9 cellular contexts compared by ENCODE assay signal in the genomic region with DNA sequence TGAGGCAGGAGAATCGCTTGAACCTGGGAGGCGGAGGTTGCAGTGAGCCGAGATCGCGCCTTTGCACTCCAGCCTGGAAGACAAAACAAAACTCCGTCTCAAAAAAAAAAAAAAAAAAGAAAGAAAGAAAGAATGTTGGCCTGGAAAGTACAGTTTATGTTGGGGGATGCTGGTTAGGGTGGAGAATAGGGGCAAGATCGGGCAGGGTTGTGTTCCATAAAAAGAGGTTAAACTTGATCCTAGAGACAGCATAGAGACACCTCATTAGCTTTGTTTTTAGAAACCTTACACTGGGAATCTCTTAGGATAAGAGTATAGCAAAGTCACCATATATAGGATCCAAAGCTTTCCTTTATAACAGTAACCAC. TPM values are rescaled to one million over a fixed set of nuclear protein-coding genes. Genes with fewer than 3 reads are reported as not detected.
DNase-seq lines count a peak whose midpoint lies in the region; ATAC-seq and TF ChIP-seq lines count a peak whose summit lies in the region.
"Had no signal": no experiment of that assay in that cellular context is flagged by ENCODE, and none has a peak within 500 bp of the region (broad histone marks: within the 10 kb centered on the region; RNA-seq: fewer than 3 reads in every experiment).

No MANE protein-coding gene starts in this region.

- no peak for ATAC-seq in heart right ventricle
- ATAC-seq in right cardiac atrium: no peak
- no peak for ATAC-seq in naive B cell (ENCODE audit: low read depth in 2 of 2)

- TF ChIP-seq CTCF in heart right ventricle (IDR thresholded peaks at IDR 0.05) (no peak), mammary epithelial cell (conservative IDR thresholded peaks at IDR 0.05 in 1 of 2, IDR thresholded peaks at IDR 0.05 in 1 of 2; ENCODE audit: extremely low read depth in 1 of 2, insufficient read depth in 1 of 2, low read depth in 1 of 2, low read length in 2 of 2) (no peak), uterus (IDR thresholded peaks at IDR 0.05) (no peak)

- H3K27me3 ChIP-seq in heart right ventricle (no peaks in the 10 kb centered on the region), right cardiac atrium (ENCODE audit: control insufficient read depth, insufficient read depth) (no peaks in the 10 kb centered on the region), mammary epithelial cell (ENCODE audit: insufficient read depth, low read length) (no peaks in the 10 kb centered on the region), uterus (no peaks in the 10 kb centered on the region)

- H3K79me2 ChIP-seq in mammary epithelial cell (ENCODE audit: insufficient read depth, low read length): peaks cover 43% of the 10 kb centered on the region

- intact Hi-C loops in heart right ventricle (cut with DNase I) (loop anchor here in 4 of 10 donors (5.0 to 10.0 kb wide), 4 partner anchors 58 to 815 kb away; no protein-coding TSS in a partner anchor), right cardiac atrium (cut with DNase I) (no loop called here), mammary epithelial cell (cut with micrococcal nuclease) (no loop called here), uterus (cut with DNase I; ENCODE audit: low total_unique reads) (no loop called here)

- H3K4me1 Mint-ChIP-seq in naive B cell: peaks cover 57 to 70% (median 66%) of the 10 kb centered on the region in 3 donors

- WGBS in heart right ventricle, 2 donors: 92 to 94% methylated on average over 7 of the region's 7 CpGs
- 91% methylated on average over 7 of the region's 7 CpGs for WGBS in right cardiac atrium
- WGBS in mammary epithelial cell (ENCODE audit: low coverage, missing lambda C conversion rate): 0% methylated on average over 1 of the region's 7 CpGs

- H3K36me3 Mint-ChIP-seq in naive B cell: peaks cover 9 to 14% of the 10 kb centered on the region in 2 donors

- H3K27ac ChIP-seq in heart right ventricle: peak overlapping the region in 7 of 10 donors; percentile 92 to 100 (median 99)
- H3K27ac ChIP-seq in right cardiac atrium (ENCODE audit: low read length): no peak overlapping the region
- H3K27ac ChIP-seq in mammary epithelial cell (ENCODE audit: insufficient read depth, low read depth, low read length): peak overlapping the region; percentile 88
- H3K27ac ChIP-seq in uterus: peak overlapping the region; percentile 100

- dilution Hi-C loops in mammary epithelial cell (cut with HindIII; ENCODE audit: low sequenced_read_pairs): no loop called here

- in situ Hi-C loops in mammary epithelial cell (cut with MboI; ENCODE audit: low sequenced_read_pairs in 2 of 2): no loop called here

- no peaks in the 10 kb centered on the region for H3K27me3 Mint-ChIP-seq in naive B cell

- no peak overlapping the region for H3K4me2 ChIP-seq in mammary epithelial cell (ENCODE audit: insufficient read depth, low read depth, low read length)

- peak overlapping the region in 5 of 6 donors; percentile 84 to 97 (median 93) for H3K27ac Mint-ChIP-seq in naive B cell

- H3K36me3 ChIP-seq in heart right ventricle (peaks cover 0 to 25% (median 12%) of the 10 kb centered on the region in 9 donors), mammary epithelial cell (ENCODE audit: insufficient read depth, low read length) (peaks cover 13% of the 10 kb centered on the region), uterus (no peaks in the 10 kb centered on the region)

- H2AFZ ChIP-seq in mammary epithelial cell (ENCODE audit: low read depth, low read length): no peak overlapping the region

- peaks cover 12% of the 10 kb centered on the region for H4K20me1 ChIP-seq in mammary epithelial cell (ENCODE audit: insufficient read depth, low read length)

- H3K4me1 ChIP-seq in heart right ventricle (peaks cover 23 to 83% (median 75%) of the 10 kb centered on the region in 9 donors), right cardiac atrium (ENCODE audit: control insufficient read depth, insufficient read depth, low read length) (peaks cover 26% of the 10 kb centered on the region), mammary epithelial cell (ENCODE audit: insufficient read depth, low read length) (peaks cover 66% of the 10 kb centered on the region), uterus (peaks cover 25% of the 10 kb centered on the region in 2 donors)

- H3K9me3 Mint-ChIP-seq in naive B cell: peaks cover 0 to 1% (median 0%) of the 10 kb centered on the region in 7 donors

- H3K9me3 ChIP-seq in heart right ventricle: no peaks in the 10 kb centered on the region
- no peaks in the 10 kb centered on the region for H3K9me3 ChIP-seq in right cardiac atrium (ENCODE audit: control insufficient read depth, low read length)
- H3K9me3 ChIP-seq in mammary epithelial cell (replicated peaks; ENCODE audit: insufficient read depth, low read length): no peaks in the 10 kb centered on the region
- no peaks in the 10 kb centered on the region for H3K9me3 ChIP-seq in uterus

- no TSS peak for BruUV-seq in mammary epithelial cell (replicated peaks; lab: Mats Ljungman, UMichigan)

- no peak for TF ChIP-seq POLR2A in uterus (IDR thresholded peaks at IDR 0.05)

- H3K4me3 ChIP-seq in heart right ventricle: peak overlapping the region in 1 of 10 donors; percentile 93
- no peak overlapping the region for H3K4me3 ChIP-seq in right cardiac atrium (ENCODE audit: low read length)
- no peak overlapping the region for H3K4me3 ChIP-seq in mammary epithelial cell (replicated peaks in 1 of 3; ENCODE audit: insufficient read depth in 1 of 3, low read depth in 2 of 3, low read length in 3 of 3)
- H3K4me3 ChIP-seq in uterus: no peak overlapping the region

- H3K9ac ChIP-seq in mammary epithelial cell (ENCODE audit: insufficient read depth, low read length): no peak overlapping the region

- H3K4me3 Mint-ChIP-seq in naive B cell: peak overlapping the region in 7 of 8 donors; percentile 44 to 93 (median 61)

- CTCF ChIA-PET in mammary epithelial cell (lab: Charles Lee; ENCODE audit: low non-redundant PET): interaction anchor here (1.0 kb wide), 2 partner anchors 10 to 73 kb away, joined by 3 read pairs; no protein-coding TSS in a partner anchor

- DNase-seq in heart right ventricle (no peak), right cardiac atrium (no peak), mammary epithelial cell (peak; percentile 32), naive B cell (no peak), uterus (no peak), germinal center (ENCODE audit: low spot score) (no peak), NCI-H2081 (lab: John Stamatoyannopoulos, UW) (no peak), NCI-H2029 treated with DMSO at 0.1 percent for 48 hours (lab: John Stamatoyannopoulos, UW) (no peak)
- DNase-seq: activated CD8-positive, alpha-beta memory T cell treated with anti-CD3 and anti-CD28 coated beads, Interleukin-2, amount 50 U/mL, for 4 hours had no signal

RNA-seq across cellular contexts. Expression of a gene that starts 1.9 kb away (rescaled TPM):
- total RNA-seq in heart right ventricle (1,000 to 10,000 TPM; 2,008 to 4,360 (median 2,962) TPM), right cardiac atrium (1,000 to 10,000 TPM; 2,632 to 3,447 (median 3,097) TPM), mammary epithelial cell (1,000 to 10,000 TPM; 2,122 to 4,396 TPM), uterus (1,000 to 10,000 TPM in 3 of 4 donors, 100 to 1,000 TPM in 1; 402 to 1,927 (median 1,615) TPM)
- polyA plus RNA-seq in heart right ventricle (1,000 to 10,000 TPM; 1,346 to 5,199 TPM), right cardiac atrium (3,090 TPM), mammary epithelial cell (3,424 TPM), naive B cell (ENCODE audit: low read depth in 6 of 6) (1,000 to 10,000 TPM; 4,039 to 5,068 (median 4,261) TPM)
- 11,932 TPM for polyA minus RNA-seq in mammary epithelial cell

RNA-seq across cellular contexts. Expression of a gene that starts 19.2 kb away (rescaled TPM):
- total RNA-seq in heart right ventricle (1 to 10 TPM in 5 of 10 donors, under 1 TPM in 5; 0.39 to 1.8 (median 1.2) TPM), right cardiac atrium (1 to 10 TPM; 2.9 to 4.6 (median 3.2) TPM), mammary epithelial cell (under 1 TPM; 0.24 to 0.67 TPM), uterus (10 to 100 TPM in 1 of 4 donors, 1 to 10 TPM in 3; 3.3 to 11.1 (median 3.9) TPM)
- polyA plus RNA-seq in heart right ventricle (1 to 10 TPM; 3.3 to 4.9 TPM), right cardiac atrium (4.6 TPM), mammary epithelial cell (0.14 TPM), naive B cell (ENCODE audit: low read depth in 6 of 6) (1 to 10 TPM; 1.4 to 3.3 (median 2.6) TPM)
- polyA minus RNA-seq in mammary epithelial cell: 0.26 TPM

RNA-seq across cellular contexts. Expression of a gene that starts 52.0 kb away (rescaled TPM):
- total RNA-seq in heart right ventricle: 10 to 100 TPM in 3 of 10 donors, 1 to 10 TPM in 7; 3.7 to 11.1 (median 6.6) TPM
- 1 to 10 TPM; 8.2 to 9.7 TPM for polyA plus RNA-seq in heart right ventricle
- total RNA-seq in right cardiac atrium: 10 to 100 TPM; 12.0 to 18.9 (median 14.9) TPM
- 9.7 TPM for polyA plus RNA-seq in right cardiac atrium
- total RNA-seq in mammary epithelial cell: 1 to 10 TPM; 1.4 to 2.3 TPM
- 1.00 TPM for polyA plus RNA-seq in mammary epithelial cell
- polyA minus RNA-seq in mammary epithelial cell: 0.57 TPM
- polyA plus RNA-seq in naive B cell (ENCODE audit: low read depth in 6 of 6): not detected
- total RNA-seq in uterus: 10 to 100 TPM; 12.6 to 60.3 (median 26.8) TPM
